ENCODE assay signal across 36 cellular contexts in genomic region chr7:75998038-75998437, GRCh38.
"Had no signal": no experiment of that assay in that cellular context is flagged by ENCODE, and none has a peak within 500 bp of the region (broad histone marks: within the 10 kb centered on the region; RNA-seq: fewer than 3 reads in every experiment).

No MANE protein-coding gene starts in this region.

- H3K9me3 Mint-ChIP-seq: activated B cell treated with CpG ODN at 0.5 μM for 24 hours; activated CD8-positive, alpha-beta T cell treated with anti-CD3 and anti-CD28 coated beads for 36 hours; activated naive CD4-positive, alpha-beta T cell treated with anti-CD3 and anti-CD28 coated beads for 36 hours; activated naive CD4-positive, alpha-beta T cell treated with anti-CD3 and anti-CD28 coated beads, Interleukin-2, amount 50 U/mL, for 24 hours; activated naive CD8-positive, alpha-beta T cell treated with anti-CD3 and anti-CD28 coated beads for 36 hours; activated naive CD8-positive, alpha-beta T cell treated with anti-CD3 and anti-CD28 coated beads, Interleukin-2, amount 50 U/mL, for 24 hours; activated T-helper 1 cell treated with anti-CD3 and anti-CD28 coated beads, Interleukin-12 subunit alpha, Interleukin-12 subunit beta, Interleukin-2, Interleukin-4 antibody, amounts not matched to agents 30 ng/mL and 10 ng/mL and 1 ng/mL, durations not matched to agents 14 hours and 24 hours and 36 hours; activated T-helper 2 cell treated with anti-CD3 and anti-CD28 coated beads, Interferon-gamma antibody, Interleukin-2, Interleukin-4, amounts not matched to agents 10 μg/mL and 5 μg/mL and 100 μg/mL, durations not matched to agents 14 hours and 24 hours and 36 hours; endodermal cell; T-cell; T-helper 1 cell treated with Interleukin-12 subunit alpha and Interleukin-12 subunit beta and Interleukin-4 antibody, amounts not matched to agents 30 μg/mL and 1 μg/mL, for 36 hours; T-helper 2 cell treated with Interferon-gamma antibody and Interleukin-4, amounts not matched to agents 5 μg/mL and 100 μg/mL, for 36 hours had no signal

- ATAC-seq: activated CD4-positive, CD25-positive, alpha-beta regulatory T cell treated with anti-CD3 and anti-CD28 coated beads, Interleukin-2, amount 50 U/mL, for 24 hours; activated CD8-positive, alpha-beta T cell treated with anti-CD3 and anti-CD28 coated beads for 36 hours; activated naive CD8-positive, alpha-beta T cell treated with anti-CD3 and anti-CD28 coated beads, Interleukin-2, amount 50 U/mL, for 24 hours; esophagus mucosa; T-cell had no signal

- H3K27ac Mint-ChIP-seq: activated B cell treated with CpG ODN at 0.5 μM for 24 hours; activated CD8-positive, alpha-beta T cell treated with anti-CD3 and anti-CD28 coated beads for 36 hours; activated naive CD4-positive, alpha-beta T cell treated with anti-CD3 and anti-CD28 coated beads for 36 hours; activated naive CD4-positive, alpha-beta T cell treated with anti-CD3 and anti-CD28 coated beads, Interleukin-2, amount 50 U/mL, for 24 hours; activated naive CD8-positive, alpha-beta T cell treated with anti-CD3 and anti-CD28 coated beads for 36 hours; activated naive CD8-positive, alpha-beta T cell treated with anti-CD3 and anti-CD28 coated beads, Interleukin-2, amount 50 U/mL, for 24 hours; activated T-helper 1 cell treated with anti-CD3 and anti-CD28 coated beads, Interleukin-12 subunit alpha, Interleukin-12 subunit beta, Interleukin-2, Interleukin-4 antibody, amounts not matched to agents 30 ng/mL and 10 ng/mL and 1 ng/mL, durations not matched to agents 14 hours and 24 hours and 36 hours; brain; endodermal cell; T-cell had no signal

- DNase-seq: activated B cell treated with CpG ODN at 0.5 μM for 24 hours; activated CD4-positive, alpha-beta T cell treated with anti-CD3 and anti-CD28 coated beads for 48 hours; activated CD4-positive, alpha-beta T cell treated with anti-CD3 and anti-CD28 coated beads, Interleukin-2, amount 50 U/mL, for 1 hour; activated CD4-positive, alpha-beta T cell treated with anti-CD3 and anti-CD28 coated beads, Interleukin-2, amount 50 U/mL, for 48 hours; activated CD8-positive, alpha-beta memory T cell treated with anti-CD3 and anti-CD28 coated beads for 24 hours; activated CD8-positive, alpha-beta T cell treated with anti-CD3 and anti-CD28 coated beads for 36 hours; activated effector memory CD4-positive, alpha-beta T cell treated with anti-CD3 and anti-CD28 coated beads, Interleukin-2, amount 50 U/mL, for 16 hours; activated naive CD4-positive, alpha-beta T cell treated with anti-CD3 and anti-CD28 coated beads for 36 hours; activated naive CD8-positive, alpha-beta T cell treated with anti-CD3 and anti-CD28 coated beads for 36 hours; activated naive CD8-positive, alpha-beta T cell treated with anti-CD3 and anti-CD28 coated beads, Interleukin-2, amount 50 U/mL, for 24 hours; activated T-cell treated with anti-CD3 and anti-CD28 coated beads, Interleukin-2, amount 50 U/mL, for 48 hours; adrenal gland; amygdala; central memory CD4-positive, alpha-beta T cell; cerebellar nuclear complex; colonic mucosa; effector memory CD4-positive, alpha-beta T cell; endodermal cell; foreskin fibroblast; head of caudate nucleus; T-cell; T1000; WERI-Rb-1 had no signal

- H3K9me3 ChIP-seq: adrenal gland, ascending aorta, breast epithelium, colonic mucosa had no signal

- H3K4me1 ChIP-seq: colonic mucosa had no signal

- H3K4me3 Mint-ChIP-seq: activated B cell treated with CpG ODN at 0.5 μM for 24 hours; activated CD8-positive, alpha-beta T cell treated with anti-CD3 and anti-CD28 coated beads for 36 hours; activated naive CD4-positive, alpha-beta T cell treated with anti-CD3 and anti-CD28 coated beads for 36 hours; activated naive CD4-positive, alpha-beta T cell treated with anti-CD3 and anti-CD28 coated beads, Interleukin-2, amount 50 U/mL, for 24 hours; activated naive CD8-positive, alpha-beta T cell treated with anti-CD3 and anti-CD28 coated beads for 36 hours; activated naive CD8-positive, alpha-beta T cell treated with anti-CD3 and anti-CD28 coated beads, Interleukin-2, amount 50 U/mL, for 24 hours; activated T-helper 1 cell treated with anti-CD3 and anti-CD28 coated beads, Interleukin-12 subunit alpha, Interleukin-12 subunit beta, Interleukin-2, Interleukin-4 antibody, amounts not matched to agents 30 ng/mL and 10 ng/mL and 1 ng/mL, durations not matched to agents 14 hours and 24 hours and 36 hours; brain; endodermal cell; T-cell; T-helper 1 cell treated with Interleukin-12 subunit alpha and Interleukin-12 subunit beta and Interleukin-4 antibody, amounts not matched to agents 30 μg/mL and 1 μg/mL, for 36 hours; T-helper 2 cell treated with Interferon-gamma antibody and Interleukin-4, amounts not matched to agents 5 μg/mL and 100 μg/mL, for 36 hours had no signal

- H3K27me3 Mint-ChIP-seq: activated B cell treated with CpG ODN at 0.5 μM for 24 hours; activated CD8-positive, alpha-beta T cell treated with anti-CD3 and anti-CD28 coated beads for 36 hours; activated naive CD4-positive, alpha-beta T cell treated with anti-CD3 and anti-CD28 coated beads, Interleukin-2, amount 50 U/mL, for 24 hours; activated naive CD8-positive, alpha-beta T cell treated with anti-CD3 and anti-CD28 coated beads for 36 hours; activated naive CD8-positive, alpha-beta T cell treated with anti-CD3 and anti-CD28 coated beads, Interleukin-2, amount 50 U/mL, for 24 hours; T-cell had no signal

- FAIRE-seq: frontal cortex had no signal

- H3K27ac ChIP-seq: adrenal gland, ascending aorta, breast epithelium, cardiac muscle cell, colonic mucosa, WERI-Rb-1 had no signal

- H3K27me3 ChIP-seq: adrenal gland, ascending aorta, breast epithelium, cardiac muscle cell, colonic mucosa, dorsolateral prefrontal cortex had no signal

- H3K4me3 ChIP-seq: adrenal gland, ascending aorta, breast epithelium, cardiac muscle cell, colonic mucosa, dorsolateral prefrontal cortex had no signal

- H3K36me3 ChIP-seq: breast epithelium, colonic mucosa had no signal
